ENCODE assay signal across 9 cellular contexts in genomic region chr2:36376319-36376765, GRCh38. TPM values are rescaled to one million over a fixed set of nuclear protein-coding genes. Genes with fewer than 3 reads are reported as not detected.
DNase-seq lines count a peak whose midpoint lies in the region; ATAC-seq, FAIRE-seq and TF ChIP-seq lines count a peak whose summit lies in the region.
"Had no signal": no experiment of that assay in that cellular context is flagged by ENCODE, and none has a peak within 500 bp of the region (broad histone marks: within the 10 kb centered on the region; RNA-seq: fewer than 3 reads in every experiment).

No MANE protein-coding gene starts in this region.

- H4K5ac ChIP-seq in mesendoderm (ENCODE audit: low read length), result no peak overlapping the region

- WGBS in mesendoderm (ENCODE audit: extremely low coverage, insufficient coverage, low lambda C conversion rate), result no CpG with 5 or more reads among the region's 8 CpGs

- H3K23ac ChIP-seq in mesendoderm (ENCODE audit: low read length), result no peak overlapping the region

- H2BK5ac ChIP-seq in mesendoderm (ENCODE audit: low read length), result no peak overlapping the region

- H3K9me3 Mint-ChIP-seq in stimulated activated naive CD8-positive, alpha-beta T cell treated with anti-CD3 and anti-CD28 coated beads, Interleukin-15, Interleukin-2, amounts not matched to agents 100 ng/mL and 50 ng/mL, for 24 hours, result no peaks in the 10 kb centered on the region
- no peaks in the 10 kb centered on the region for H3K9me3 Mint-ChIP-seq in stimulated activated naive CD8-positive, alpha-beta T cell treated with anti-CD3 and anti-CD28 coated beads, Interleukin-15, amount 100 ng/mL, for 72 hours

- H3K4me1 ChIP-seq in mesendoderm (ENCODE audit: control insufficient read depth, low read depth, low read length), result peaks cover 42% of the 10 kb centered on the region
- H3K4me1 ChIP-seq: BLaER1 had no signal

- H3K56ac ChIP-seq in mesendoderm (ENCODE audit: low read length), result no peak overlapping the region

- no peak overlapping the region for H3K4ac ChIP-seq in mesendoderm (ENCODE audit: low read depth, low read length)

- H3K9ac ChIP-seq in mesendoderm (ENCODE audit: low read length), result no peak overlapping the region
- H3K9ac ChIP-seq: BLaER1 had no signal

- H3K27ac ChIP-seq in coronary artery (peak overlapping the region; percentile 21 to 60), mesendoderm (ENCODE audit: low read depth, low read length) (peak overlapping the region; percentile 46)
- H3K27ac ChIP-seq: BLaER1 had no signal

- peaks cover 30% of the 10 kb centered on the region for H3K4me1 Mint-ChIP-seq in stimulated activated naive CD8-positive, alpha-beta T cell treated with anti-CD3 and anti-CD28 coated beads, Interleukin-15, Interleukin-2, amounts not matched to agents 100 ng/mL and 50 ng/mL, for 24 hours (ENCODE audit: low read depth)
- peaks cover 36% of the 10 kb centered on the region for H3K4me1 Mint-ChIP-seq in stimulated activated naive CD8-positive, alpha-beta T cell treated with anti-CD3 and anti-CD28 coated beads, Interleukin-15, amount 100 ng/mL, for 72 hours

- no peak for FAIRE-seq in GM12892 (lab: Jason Lieb, UNC)

- peak overlapping the region; percentile 34 for H3K27ac Mint-ChIP-seq in stimulated activated naive CD8-positive, alpha-beta T cell treated with anti-CD3 and anti-CD28 coated beads, Interleukin-15, Interleukin-2, amounts not matched to agents 100 ng/mL and 50 ng/mL, for 24 hours
- no peak overlapping the region for H3K27ac Mint-ChIP-seq in stimulated activated naive CD8-positive, alpha-beta T cell treated with anti-CD3 and anti-CD28 coated beads, Interleukin-15, amount 100 ng/mL, for 72 hours

- DNase-seq in stimulated activated naive CD8-positive, alpha-beta T cell treated with anti-CD3 and anti-CD28 coated beads, Interleukin-15, amount 100 ng/mL, for 72 hours, result no peak
- DNase-seq in coronary artery (ENCODE audit: low spot score), result no peak
- no peak for DNase-seq in mesendoderm
- DNase-seq in GM12892 (ENCODE audit: insufficient read length), result no peak
- no peak for DNase-seq in GM03348 (ENCODE audit: low spot score)
- no peak for DNase-seq in NK-92 treated with Interleukin-12 subunit alpha and Interleukin-12 subunit beta, amount 100 ng/mL, for 24 hours (lab: John Stamatoyannopoulos, UW)
- no peak for DNase-seq in NCI-H1048 (lab: John Stamatoyannopoulos, UW)

- H2AK5ac ChIP-seq in mesendoderm (ENCODE audit: low read length), result no peak overlapping the region

- H2BK120ac ChIP-seq in mesendoderm (ENCODE audit: low read depth, low read length), result no peak overlapping the region

- no peak for ATAC-seq in stimulated activated naive CD8-positive, alpha-beta T cell treated with anti-CD3 and anti-CD28 coated beads, Interleukin-15, amount 100 ng/mL, for 72 hours

- H3K36me3 ChIP-seq in mesendoderm (ENCODE audit: control insufficient read depth, insufficient read depth, low read length), result no peaks in the 10 kb centered on the region

- no peak overlapping the region for H3K18ac ChIP-seq in mesendoderm (ENCODE audit: low read length)

- H3K79me2 ChIP-seq in mesendoderm (ENCODE audit: control insufficient read depth, insufficient read depth, low read length), result peaks cover 69% of the 10 kb centered on the region

- no peak overlapping the region for H2BK15ac ChIP-seq in mesendoderm (replicated peaks; ENCODE audit: low read depth)

- peaks cover 18% of the 10 kb centered on the region for H3K79me1 ChIP-seq in mesendoderm (ENCODE audit: low read length)

- H3K4me3 Mint-ChIP-seq in stimulated activated naive CD8-positive, alpha-beta T cell treated with anti-CD3 and anti-CD28 coated beads, Interleukin-15, Interleukin-2, amounts not matched to agents 100 ng/mL and 50 ng/mL, for 24 hours, result no peak overlapping the region
- no peak overlapping the region for H3K4me3 Mint-ChIP-seq in stimulated activated naive CD8-positive, alpha-beta T cell treated with anti-CD3 and anti-CD28 coated beads, Interleukin-15, amount 100 ng/mL, for 72 hours

- H3K27me3 ChIP-seq in mesendoderm (ENCODE audit: insufficient read depth, low read length, poor library complexity), result no peaks in the 10 kb centered on the region
- H3K27me3 ChIP-seq: BLaER1 had no signal

- TF ChIP-seq POLR2A in GM12892 (IDR thresholded peaks at IDR 0.05; ENCODE audit: low read depth, low read length), result no peak

- no peak overlapping the region for H4K8ac ChIP-seq in mesendoderm (ENCODE audit: low read depth, low read length)

- peaks cover 19% of the 10 kb centered on the region for H3K36me3 Mint-ChIP-seq in stimulated activated naive CD8-positive, alpha-beta T cell treated with anti-CD3 and anti-CD28 coated beads, Interleukin-15, Interleukin-2, amounts not matched to agents 100 ng/mL and 50 ng/mL, for 24 hours (ENCODE audit: low read depth)

- no peaks in the 10 kb centered on the region for H3K27me3 Mint-ChIP-seq in stimulated activated naive CD8-positive, alpha-beta T cell treated with anti-CD3 and anti-CD28 coated beads, Interleukin-15, Interleukin-2, amounts not matched to agents 100 ng/mL and 50 ng/mL, for 24 hours
- H3K27me3 Mint-ChIP-seq in stimulated activated naive CD8-positive, alpha-beta T cell treated with anti-CD3 and anti-CD28 coated beads, Interleukin-15, amount 100 ng/mL, for 72 hours, result peaks cover 13% of the 10 kb centered on the region

- H3K4me3 ChIP-seq in coronary artery (peak overlapping the region; percentile 22), mesendoderm (ENCODE audit: low read length) (no peak overlapping the region)
- H3K4me3 ChIP-seq: BLaER1 had no signal

- TF ChIP-seq CTCF in coronary artery (IDR thresholded peaks at IDR 0.05), result no peak

- H3K4me2 ChIP-seq in mesendoderm (ENCODE audit: low read length), result no peak overlapping the region
- H3K4me2 ChIP-seq: BLaER1 had no signal

RNA-seq across cellular contexts. Expression of gene CRIM1, which starts 20.8 kb away (rescaled TPM):
- polyA plus RNA-seq in mesendoderm (2013, experiment 1 of 2), result 14.5 TPM
- polyA plus RNA-seq in mesendoderm (2013, experiment 2 of 2), result 14.5 TPM
- polyA plus RNA-seq in GM12892 (2012; ENCODE audit: missing spikeins), result 4.2 TPM
